In genomic region chr10:1056326-1057105, GRCh38 we compare ENCODE assay signal across 8 cellular contexts. TPM values are rescaled to one million over a fixed set of nuclear protein-coding genes. Genes with fewer than 3 reads are reported as not detected.
DNase-seq lines count a peak whose midpoint lies in the region; ATAC-seq and TF ChIP-seq lines count a peak whose summit lies in the region.

TSS of gene WDR37 (plus strand) at chr10:1056385. CDS start at chr10:1072156, 15,771 bp downstream.

- no peaks in the 10 kb centered on the region for H3K27me3 Mint-ChIP-seq in neural crest cell (ENCODE audit: low read depth)

- H3K27ac Mint-ChIP-seq in neural crest cell (ENCODE audit: unreplicated experiment): peak within 1 kb of the TSS; percentile 96

- no peaks in the 10 kb centered on the region for H3K9me3 Mint-ChIP-seq in neural crest cell

- H3K4me1 Mint-ChIP-seq in neural crest cell: peaks cover 51% of the 10 kb centered on the region

- H3K27ac ChIP-seq in DOHH2 (ENCODE audit: low read depth, low read length) (peak within 1 kb of the TSS; percentile 81), RWPE1 (peak within 1 kb of the TSS; percentile 97), stomach (peak within 1 kb of the TSS; percentile 98 to 99 (median 98))

- intact Hi-C loops in stomach (cut with DNase I; ENCODE audit: low total_unique reads): no loop called here

- H3F3A ChIP-seq in DOHH2 (ENCODE audit: control insufficient read depth, insufficient read depth): peaks cover 12% of the 10 kb centered on the region; the same call in 1 of the 2 replicates

- H3K9me2 ChIP-seq in DOHH2 (replicated peaks; ENCODE audit: control insufficient read depth, low read length): no peaks in the 10 kb centered on the region

- peak within 1 kb of the TSS; percentile 96 for H3K4me3 Mint-ChIP-seq in neural crest cell

- peak within 1 kb of the TSS; percentile 78 for H3K4me2 ChIP-seq in DOHH2 (ENCODE audit: low read length)

- WGBS in stomach, 5 donors: 0 to 1% (median 0%) methylated on average over 31 to 87 of the region's 87 CpGs

- CTCF ChIA-PET in RWPE1 (lab: Yijun Ruan, JAX): interaction anchor here (0.6 to 0.7 kb wide), 2 partner anchors 44 to 923 kb away, joined by 3 read pairs; no protein-coding TSS in a partner anchor

- H4K20me1 ChIP-seq in DOHH2 (ENCODE audit: control insufficient read depth, insufficient read depth, low read depth, low read length): peaks cover 32% of the 10 kb centered on the region

- H3K36me3 Mint-ChIP-seq in neural crest cell (ENCODE audit: low read depth): peaks cover 6% of the 10 kb centered on the region

- POLR2A ChIA-PET in RWPE1 (lab: Yijun Ruan, JAX; ENCODE audit: low non-redundant PET): interaction anchor here (0.7 kb wide), 1 partner anchor 34 kb away, joined by 3 read pairs; no protein-coding TSS in a partner anchor

- peaks cover 100% of the 10 kb centered on the region for H3K79me2 ChIP-seq in DOHH2 (ENCODE audit: control insufficient read depth, low read length)

- DNase-seq in HuH-7.5 (ENCODE audit: low spot score) (peak; percentile 83), RWPE1 (ENCODE audit: low spot score) (peak; percentile 85), fibroblast of villous mesenchyme (ENCODE audit: low read depth) (peak; percentile 77), neural crest cell (ENCODE audit: low read depth, low spot score) (peak; percentile 84), stomach (peak; percentile 88)
- DNase-seq in activated effector memory CD4-positive, alpha-beta T cell treated with Interleukin-2 at 50 U/mL for 16 hours: peak; percentile 84

- peaks cover 62% of the 10 kb centered on the region for H3K4me1 ChIP-seq in DOHH2 (ENCODE audit: control insufficient read depth, low read length)
- peaks cover 27 to 86% (median 53%) of the 10 kb centered on the region in 4 donors for H3K4me1 ChIP-seq in stomach

- TF ChIP-seq CTCF in DOHH2 (IDR thresholded peaks at IDR 0.05; ENCODE audit: low read depth, low read length, poor library complexity, severe bottlenecking) (no peak), RWPE1 (conservative IDR thresholded peaks at IDR 0.05; ENCODE audit: low read depth) (no peak), fibroblast of villous mesenchyme (IDR thresholded peaks at IDR 0.05; ENCODE audit: insufficient read depth, low read depth, low read length) (no peak), neural crest cell (conservative IDR thresholded peaks at IDR 0.05) (no peak), stomach (IDR thresholded peaks at IDR 0.05) (no peak)

- no peaks in the 10 kb centered on the region for H3K9me3 ChIP-seq in DOHH2 (ENCODE audit: control insufficient read depth, insufficient read depth, low read length)
- no peaks in the 10 kb centered on the region for H3K9me3 ChIP-seq in stomach

- H3K27me3 ChIP-seq in DOHH2 (ENCODE audit: control insufficient read depth, low read length) (no peaks in the 10 kb centered on the region), stomach (no peaks in the 10 kb centered on the region)

- ATAC-seq in GM21526 (IDR thresholded peaks at IDR 0.05; ENCODE audit: low FRiP score, unreplicated experiment): peak; percentile 90

- TF ChIP-seq POLR2A in stomach (IDR thresholded peaks at IDR 0.05): peak in 1 of 4 donors; percentile 14

- H3K36me3 ChIP-seq in DOHH2 (ENCODE audit: control insufficient read depth, low read length) (peaks cover 79% of the 10 kb centered on the region), stomach (peaks cover 0 to 30% (median 24%) of the 10 kb centered on the region in 4 donors)

- TF ChIP-seq EP300 in stomach (IDR thresholded peaks at IDR 0.05): no peak

- peak within 1 kb of the TSS; percentile 96 for H3K4me3 ChIP-seq in DOHH2 (ENCODE audit: low read length)
- peak within 1 kb of the TSS; percentile 97 for H3K4me3 ChIP-seq in fibroblast of villous mesenchyme (ENCODE audit: low read depth, low read length)
- peak within 1 kb of the TSS; percentile 77 to 99 (median 94) for H3K4me3 ChIP-seq in stomach

RNA-seq across cellular contexts. Expression of gene WDR37, which starts in this region (rescaled TPM):
- total RNA-seq in fibroblast of villous mesenchyme: 22.2 and 27.2 TPM in 2 replicates
- 19.3 and 19.5 TPM in 2 replicates for total RNA-seq in neural crest cell
- total RNA-seq in stomach: 100 to 1,000 TPM in 1 of 5 donors, 10 to 100 TPM in 4; 11.9 to 165 (median 18.0) TPM
- polyA plus RNA-seq in stomach: 1 to 10 TPM; 5.3 to 5.7 (median 5.3) TPM

Comparison
In these comparisons a context has a peak if more than half of its experiments do, and no peak if none do; other contexts are left out.
1. Peak in every context shown above with its lines: DNase-seq, ATAC-seq, H3K4me3 ChIP-seq and H3K27ac ChIP-seq.